20 cellular contexts compared by ENCODE assay signal in the genomic region with DNA sequence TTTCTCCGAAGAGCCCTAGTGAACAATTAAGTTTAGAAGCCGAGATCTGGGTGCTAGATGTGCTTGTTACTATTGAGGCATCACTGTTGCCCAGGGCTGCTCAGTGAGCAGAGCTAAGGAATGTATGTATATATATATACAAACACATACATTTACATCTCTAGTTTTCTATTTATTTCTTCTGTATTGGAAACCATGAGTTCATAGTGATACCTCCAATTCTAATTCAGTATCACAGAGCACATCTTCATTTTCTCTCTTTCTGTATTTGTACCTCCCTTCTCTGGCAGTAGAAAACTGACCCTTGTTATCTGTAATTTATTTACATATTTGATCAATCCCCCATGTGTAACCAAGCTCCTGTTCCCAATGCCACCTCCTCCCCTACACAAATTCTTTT. TPM values are rescaled to one million over a fixed set of nuclear protein-coding genes. Genes with fewer than 3 reads are reported as not detected.
DNase-seq lines count a peak whose midpoint lies in the region; ATAC-seq and TF ChIP-seq lines count a peak whose summit lies in the region.
"Had no signal": no experiment of that assay in that cellular context is flagged by ENCODE, and none has a peak within 500 bp of the region (broad histone marks: within the 10 kb centered on the region; RNA-seq: fewer than 3 reads in every experiment).

No MANE protein-coding gene starts in this region.

- no peak for DNase-seq in activated CD4-positive, alpha-beta T cell treated with anti-CD3 and anti-CD28 coated beads for 36 hours
- DNase-seq in activated CD4-positive, alpha-beta T cell treated with anti-CD3 and anti-CD28 coated beads, Interleukin-2, amount 10 ng/mL, durations not matched to agents 7 days and 5 days = no peak
- DNase-seq in SHP77 treated with DMSO at 0.1 percent for 48 hours (lab: John Stamatoyannopoulos, UW) = no peak
- DNase-seq in type B pancreatic cell (ENCODE audit: extremely low spot score, unreplicated experiment) = no peak
- no peak for DNase-seq in foreskin melanocyte
- DNase-seq: central memory CD4-positive, alpha-beta T cell; hippocampal formation; Kasumi-1; NCI-H1436; NCI-H2081 treated with DMSO at 0.1 percent for 48 hours; NCI-H226; ovary; retina; SJCRH30; tibial artery had no signal

- no peak for TF ChIP-seq CTCF in type B pancreatic cell (conservative IDR thresholded peaks at IDR 0.05)

- no peaks in the 10 kb centered on the region for H3K27me3 Mint-ChIP-seq in activated CD4-positive, alpha-beta T cell treated with anti-CD3 and anti-CD28 coated beads for 36 hours
- H3K27me3 Mint-ChIP-seq in activated CD4-positive, alpha-beta T cell treated with anti-CD3 and anti-CD28 coated beads, Interleukin-2, amount 10 ng/mL, durations not matched to agents 7 days and 5 days = no peaks in the 10 kb centered on the region
- H3K27me3 Mint-ChIP-seq in activated T-helper 17 cell treated with anti-CD3 and anti-CD28 coated beads, Interleukin-2, amount 50 U/mL, for 72 hours = no peaks in the 10 kb centered on the region
- H3K27me3 Mint-ChIP-seq in type B pancreatic cell = no peaks in the 10 kb centered on the region

- intact Hi-C loops in activated CD4-positive, alpha-beta T cell treated with anti-CD3 and anti-CD28 coated beads for 36 hours (cut with DNase I, micrococcal nuclease) = no loop called here

- POLR2A ChIA-PET in activated CD4-positive, alpha-beta T cell treated with anti-CD3 and anti-CD28 coated beads for 36 hours (lab: Charles Lee) = interaction anchor here (0.5 kb wide), 1 partner anchor 448 kb away, joined by 3 read pairs; no protein-coding TSS in a partner anchor
- POLR2A ChIA-PET in activated CD4-positive, alpha-beta T cell treated with anti-CD3 and anti-CD28 coated beads, Interleukin-2, amount 10 ng/mL, durations not matched to agents 7 days and 5 days (lab: Charles Lee) = no interaction called here

- no peaks in the 10 kb centered on the region for H3K9me3 Mint-ChIP-seq in activated CD4-positive, alpha-beta T cell treated with anti-CD3 and anti-CD28 coated beads for 36 hours (ENCODE audit: low read depth)
- H3K9me3 Mint-ChIP-seq in activated CD4-positive, alpha-beta T cell treated with anti-CD3 and anti-CD28 coated beads, Interleukin-2, amount 10 ng/mL, durations not matched to agents 7 days and 5 days = peaks cover 4% of the 10 kb centered on the region
- no peaks in the 10 kb centered on the region for H3K9me3 Mint-ChIP-seq in activated T-helper 17 cell treated with anti-CD3 and anti-CD28 coated beads, Interleukin-2, amount 50 U/mL, for 72 hours
- H3K9me3 Mint-ChIP-seq in type B pancreatic cell = no peaks in the 10 kb centered on the region
- H3K9me3 Mint-ChIP-seq: dendritic cell treated with granulocyte-macrophage colony-stimulating factor and Interleukin-4, amounts not matched to agents 40 ng/mL and 50 ng/mL, for 4 days; GM23338 had no signal

- H3K36me3 Mint-ChIP-seq in activated CD4-positive, alpha-beta T cell treated with anti-CD3 and anti-CD28 coated beads for 36 hours (ENCODE audit: low read depth) = peaks cover 7% of the 10 kb centered on the region
- H3K36me3 Mint-ChIP-seq in activated CD4-positive, alpha-beta T cell treated with anti-CD3 and anti-CD28 coated beads, Interleukin-2, amount 10 ng/mL, durations not matched to agents 7 days and 5 days (ENCODE audit: low read depth) = peaks cover 34% of the 10 kb centered on the region
- H3K36me3 Mint-ChIP-seq in activated T-helper 17 cell treated with anti-CD3 and anti-CD28 coated beads, Interleukin-2, amount 50 U/mL, for 72 hours (ENCODE audit: low read depth) = no peaks in the 10 kb centered on the region
- no peaks in the 10 kb centered on the region for H3K36me3 Mint-ChIP-seq in type B pancreatic cell

- no peak for ATAC-seq in activated CD4-positive, alpha-beta T cell treated with anti-CD3 and anti-CD28 coated beads for 36 hours
- peak; percentile 42 for ATAC-seq in GM18909 (IDR thresholded peaks at IDR 0.05; ENCODE audit: poor library complexity, unreplicated experiment)
- ATAC-seq in HG02885 (IDR thresholded peaks at IDR 0.05; ENCODE audit: poor library complexity, unreplicated experiment) = peak; percentile 74
- ATAC-seq in activated T-helper 17 cell treated with anti-CD3 and anti-CD28 coated beads, Interleukin-2, amount 50 U/mL, for 72 hours (replicated peaks) = no peak
- ATAC-seq: GM23338 had no signal

- peak overlapping the region; percentile 30 for H3K27ac Mint-ChIP-seq in activated CD4-positive, alpha-beta T cell treated with anti-CD3 and anti-CD28 coated beads for 36 hours
- no peak overlapping the region for H3K27ac Mint-ChIP-seq in activated CD4-positive, alpha-beta T cell treated with anti-CD3 and anti-CD28 coated beads, Interleukin-2, amount 10 ng/mL, durations not matched to agents 7 days and 5 days
- no peak overlapping the region for H3K27ac Mint-ChIP-seq in activated T-helper 17 cell treated with anti-CD3 and anti-CD28 coated beads, Interleukin-2, amount 50 U/mL, for 72 hours
- no peak overlapping the region for H3K27ac Mint-ChIP-seq in type B pancreatic cell
- H3K27ac Mint-ChIP-seq: dendritic cell treated with granulocyte-macrophage colony-stimulating factor and Interleukin-4, amounts not matched to agents 40 ng/mL and 50 ng/mL, for 4 days; GM23338 had no signal

- no peak overlapping the region for H3K4me3 Mint-ChIP-seq in activated CD4-positive, alpha-beta T cell treated with anti-CD3 and anti-CD28 coated beads for 36 hours
- no peak overlapping the region for H3K4me3 Mint-ChIP-seq in activated CD4-positive, alpha-beta T cell treated with anti-CD3 and anti-CD28 coated beads, Interleukin-2, amount 10 ng/mL, durations not matched to agents 7 days and 5 days
- H3K4me3 Mint-ChIP-seq in activated T-helper 17 cell treated with anti-CD3 and anti-CD28 coated beads, Interleukin-2, amount 50 U/mL, for 72 hours = peak overlapping the region; percentile 49
- H3K4me3 Mint-ChIP-seq in type B pancreatic cell = no peak overlapping the region
- H3K4me3 Mint-ChIP-seq: dendritic cell treated with granulocyte-macrophage colony-stimulating factor and Interleukin-4, amounts not matched to agents 40 ng/mL and 50 ng/mL, for 4 days; GM23338 had no signal

- H3K4me1 Mint-ChIP-seq in activated CD4-positive, alpha-beta T cell treated with anti-CD3 and anti-CD28 coated beads for 36 hours = peaks cover 32% of the 10 kb centered on the region
- H3K4me1 Mint-ChIP-seq in activated CD4-positive, alpha-beta T cell treated with anti-CD3 and anti-CD28 coated beads, Interleukin-2, amount 10 ng/mL, durations not matched to agents 7 days and 5 days = peaks cover 44% of the 10 kb centered on the region
- H3K4me1 Mint-ChIP-seq in activated T-helper 17 cell treated with anti-CD3 and anti-CD28 coated beads, Interleukin-2, amount 50 U/mL, for 72 hours = peaks cover 30% of the 10 kb centered on the region
- H3K4me1 Mint-ChIP-seq in type B pancreatic cell (ENCODE audit: unreplicated experiment) = no peaks in the 10 kb centered on the region

- CTCF ChIA-PET in activated CD4-positive, alpha-beta T cell treated with anti-CD3 and anti-CD28 coated beads for 36 hours (lab: Charles Lee) = interaction anchor here (0.6 kb wide), 1 partner anchor 12 kb away, joined by 3 read pairs; no protein-coding TSS in a partner anchor
- CTCF ChIA-PET in activated CD4-positive, alpha-beta T cell treated with anti-CD3 and anti-CD28 coated beads, Interleukin-2, amount 10 ng/mL, durations not matched to agents 7 days and 5 days (lab: Charles Lee) = no interaction called here

RNA-seq across cellular contexts. Expression of a gene that starts 40.7 kb away (rescaled TPM):
- total RNA-seq in activated CD4-positive, alpha-beta T cell treated with anti-CD3 and anti-CD28 coated beads for 36 hours = 10 to 100 TPM; 44.2 to 50.0 TPM
- 10 to 100 TPM; 70.9 to 79.2 TPM for total RNA-seq in activated CD4-positive, alpha-beta T cell treated with anti-CD3 and anti-CD28 coated beads, Interleukin-2, amount 10 ng/mL, durations not matched to agents 7 days and 5 days
- 10 to 100 TPM; 50.3 to 89.9 TPM for total RNA-seq in activated T-helper 17 cell treated with anti-CD3 and anti-CD28 coated beads, Interleukin-2, amount 50 U/mL, for 72 hours
- total RNA-seq in type B pancreatic cell (ENCODE audit: low replicate concordance) = 50.9 and 67.4 TPM in 2 replicates

Comparison
In these comparisons a context has a peak if more than half of its experiments do, and no peak if none do; other contexts are left out.
1. ATAC-seq: peak in GM18909 (single experiment) and HG02885 (single experiment); none in activated CD4-positive, alpha-beta T cell treated with anti-CD3 and anti-CD28 coated beads for 36 hours (single experiment) and activated T-helper 17 cell treated with anti-CD3 and anti-CD28 coated beads, Interleukin-2, amount 50 U/mL, for 72 hours (single experiment).